ENCODE assay signal across 6 cellular contexts in the genomic region with DNA sequence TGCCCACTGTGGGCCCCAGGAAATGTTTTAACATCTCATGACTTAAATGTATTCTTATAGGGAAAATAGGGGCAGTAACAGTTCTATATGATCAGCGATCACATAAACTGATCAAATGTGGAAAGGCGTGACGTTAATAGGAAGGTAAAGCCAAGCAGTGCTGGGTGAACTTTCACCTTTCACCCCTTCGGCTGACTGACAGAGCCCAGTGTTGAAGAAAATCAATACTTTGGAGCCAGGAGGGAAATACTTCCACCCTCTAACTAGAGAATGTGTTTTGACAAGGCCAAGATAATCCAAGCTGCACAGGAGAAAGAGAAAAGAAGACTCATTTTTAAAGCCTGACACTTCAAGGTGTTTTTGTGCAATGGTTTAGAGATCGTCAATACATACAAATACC.
"Had no signal": no experiment of that assay in that cellular context is flagged by ENCODE, and none has a peak within 500 bp of the region (broad histone marks: within the 10 kb centered on the region; RNA-seq: fewer than 3 reads in every experiment).

No MANE protein-coding gene starts in this region.

- H2AFZ ChIP-seq: GM23248 had no signal

- H3K4me1 Mint-ChIP-seq: IgD-negative memory B cell had no signal

- H3K9me3 Mint-ChIP-seq: HFFc6, IgD-negative memory B cell had no signal

- H3K9ac ChIP-seq: GM23248 had no signal

- H3K9me3 ChIP-seq: HAP-1 had no signal

- H3K4me3 ChIP-seq: GM23248, HAP-1 had no signal

- DNase-seq: GM23248, GOT3, HFFc6 had no signal

- H3K36me3 ChIP-seq: HAP-1 had no signal

- H3K27ac ChIP-seq: GM23248, HL-60 had no signal

- H3K4me3 Mint-ChIP-seq: HFFc6, IgD-negative memory B cell had no signal

- H3K27ac Mint-ChIP-seq: HFFc6, IgD-negative memory B cell had no signal

- H3K27me3 Mint-ChIP-seq: IgD-negative memory B cell had no signal
